In genomic region chr2:188884051-188884450, GRCh38 we compare ENCODE assay signal across 17 cellular contexts.
DNase-seq lines count a peak whose midpoint lies in the region; ATAC-seq and TF ChIP-seq lines count a peak whose summit lies in the region.
"Had no signal": no experiment of that assay in that cellular context is flagged by ENCODE, and none has a peak within 500 bp of the region (broad histone marks: within the 10 kb centered on the region; RNA-seq: fewer than 3 reads in every experiment).

No MANE protein-coding gene starts in this region.

- WGBS in mesenchymal stem cell = 40% methylated on average over 1 of the region's 1 CpG

- no peaks in the 10 kb centered on the region for H3K27me3 Mint-ChIP-seq in HFFc6 (ENCODE audit: insufficient read depth)
- no peaks in the 10 kb centered on the region for H3K27me3 Mint-ChIP-seq in WTC11 (ENCODE audit: low read depth)
- H3K27me3 Mint-ChIP-seq: activated CD4-positive, alpha-beta T cell treated with anti-CD3 and anti-CD28 coated beads for 36 hours; activated naive CD8-positive, alpha-beta T cell; T-helper 17 cell had no signal

- H3K36me3 Mint-ChIP-seq in HFFc6 (ENCODE audit: low read depth) (peaks cover 10% of the 10 kb centered on the region), WTC11 (no peaks in the 10 kb centered on the region; the same call in 1 of the 2 replicates)
- H3K36me3 Mint-ChIP-seq: activated naive CD8-positive, alpha-beta T cell had no signal

- H2AFZ ChIP-seq in mesenchymal stem cell (ENCODE audit: low read depth, low read length) = no peak overlapping the region

- H3K4me3 ChIP-seq in AG04450 (ENCODE audit: low read depth, low read length) = no peak overlapping the region
- H3K4me3 ChIP-seq in astrocyte of the spinal cord (ENCODE audit: low read depth, low read length) = no peak overlapping the region
- no peak overlapping the region for H3K4me3 ChIP-seq in mesenchymal stem cell (ENCODE audit: insufficient read depth in 1 of 2, low read depth in 1 of 2, low read length in 2 of 2)
- H3K4me3 ChIP-seq: left lung had no signal

- H2BK12ac ChIP-seq in mesenchymal stem cell (ENCODE audit: low read length in 2 of 2) = no peak overlapping the region

- POLR2A ChIA-PET in AG04450 (lab: Yijun Ruan, JAX) = interaction anchor here (0.6 to 1.6 kb wide), 2 partner anchors 93 to 1317 kb away, joined by 3 to 4 read pairs; no protein-coding TSS in a partner anchor
- POLR2A ChIA-PET in WTC11 (lab: Charles Lee) = no interaction called here

- H2AK5ac ChIP-seq in mesenchymal stem cell (ENCODE audit: low read length, severe bottlenecking) = no peak overlapping the region

- H2BK120ac ChIP-seq in mesenchymal stem cell (ENCODE audit: low read depth, low read length) = no peak overlapping the region

- no peaks in the 10 kb centered on the region for H3K36me3 ChIP-seq in mesenchymal stem cell (ENCODE audit: control insufficient read depth in 1 of 2, insufficient read depth in 2 of 2, low read depth in 1 of 2, low read length in 2 of 2)
- H3K36me3 ChIP-seq: left lung had no signal

- H3K4me1 Mint-ChIP-seq in HFFc6 (ENCODE audit: low read depth) = peaks cover 10% of the 10 kb centered on the region
- no peaks in the 10 kb centered on the region for H3K4me1 Mint-ChIP-seq in WTC11
- H3K4me1 Mint-ChIP-seq: activated CD4-positive, alpha-beta T cell treated with anti-CD3 and anti-CD28 coated beads for 36 hours; T-helper 17 cell had no signal

- H2BK5ac ChIP-seq in mesenchymal stem cell (ENCODE audit: low read depth, low read length, poor library complexity, severe bottlenecking) = no peak overlapping the region

- peak overlapping the region; percentile 83 for H3K9ac ChIP-seq in mesenchymal stem cell (ENCODE audit: low read length)

- H3K9me3 Mint-ChIP-seq in HFFc6 = peaks cover 7% of the 10 kb centered on the region
- H3K9me3 Mint-ChIP-seq in WTC11 = peaks cover 7% of the 10 kb centered on the region

- TF ChIP-seq CTCF in AG04450 (IDR thresholded peaks at IDR 0.05; ENCODE audit: low read depth, low read length) (no peak), HFFc6 (IDR thresholded peaks at IDR 0.05) (no peak), astrocyte of the spinal cord (IDR thresholded peaks at IDR 0.05; ENCODE audit: low read depth, low read length) (no peak), WTC11 (IDR thresholded peaks at IDR 0.05) (no peak)

- no peak overlapping the region for H2BK15ac ChIP-seq in mesenchymal stem cell (ENCODE audit: low read depth, poor library complexity, severe bottlenecking)

- no peaks in the 10 kb centered on the region for H3K9me3 ChIP-seq in AG04450 (ENCODE audit: control insufficient read depth, insufficient read depth, low read length)
- peaks cover 7% of the 10 kb centered on the region for H3K9me3 ChIP-seq in mesenchymal stem cell (ENCODE audit: control insufficient read depth, low read length)

- no peaks in the 10 kb centered on the region for H3K4me1 ChIP-seq in mesenchymal stem cell (ENCODE audit: control insufficient read depth, insufficient read depth, low read depth, low read length)
- H3K4me1 ChIP-seq: left lung had no signal

- peak; percentile 63 for DNase-seq in AG04450 (ENCODE audit: low read depth, low spot score)
- DNase-seq in HFFc6 = peak; percentile 10
- DNase-seq in astrocyte of the spinal cord (ENCODE audit: low read depth, low spot score) = peak; percentile 74
- peak; percentile 93 for DNase-seq in mesenchymal stem cell
- DNase-seq in WTC11 (ENCODE audit: low spot score) = no peak
- no peak for DNase-seq in stimulated activated CD4-positive, alpha-beta T cell treated with anti-CD3 and anti-CD28 coated beads, Interleukin-12 subunit alpha, Interleukin-12 subunit beta, amount 100 ng/mL, for 4 hours
- DNase-seq: activated CD4-positive, alpha-beta T cell treated with anti-CD3 and anti-CD28 coated beads for 36 hours; COR-L47; left lung; MM.1S; NCI-H2107; NCI-H774; RPMI8226; T-helper 17 cell had no signal

- peak overlapping the region; percentile 44 for H3K4me3 Mint-ChIP-seq in HFFc6
- no peak overlapping the region for H3K4me3 Mint-ChIP-seq in WTC11
- H3K4me3 Mint-ChIP-seq: activated CD4-positive, alpha-beta T cell treated with anti-CD3 and anti-CD28 coated beads for 36 hours; activated naive CD8-positive, alpha-beta T cell; T-helper 17 cell had no signal

- H4K91ac ChIP-seq in mesenchymal stem cell (ENCODE audit: low read length) = no peak overlapping the region

- in situ Hi-C loops in astrocyte of the spinal cord (cut with HindIII; ENCODE audit: low sequenced_read_pairs) = no loop called here

- H3K27ac ChIP-seq in AG04450 (ENCODE audit: low read depth, low read length) (no peak overlapping the region), mesenchymal stem cell (ENCODE audit: low read length, poor library complexity, severe bottlenecking) (no peak overlapping the region)

- H3K18ac ChIP-seq in mesenchymal stem cell (ENCODE audit: low read depth in 1 of 2, low read length in 2 of 2) = no peak overlapping the region

- no peak overlapping the region for H3K4me2 ChIP-seq in mesenchymal stem cell (ENCODE audit: low read length, poor library complexity, severe bottlenecking)

- no peak overlapping the region for H4K8ac ChIP-seq in mesenchymal stem cell (ENCODE audit: low read length)

- ATAC-seq in GM21737 (IDR thresholded peaks at IDR 0.05; ENCODE audit: unreplicated experiment) (no peak), HG03108 (IDR thresholded peaks at IDR 0.05; ENCODE audit: unreplicated experiment) (no peak), WTC11 (no peak)
- ATAC-seq: activated CD4-positive, alpha-beta T cell treated with anti-CD3 and anti-CD28 coated beads for 36 hours; left lung; T-helper 17 cell had no signal

- H3K23ac ChIP-seq in mesenchymal stem cell (ENCODE audit: low read length in 2 of 2) = no peak overlapping the region

- H3K4ac ChIP-seq in mesenchymal stem cell (ENCODE audit: low read depth in 1 of 2, low read length in 2 of 2) = peak overlapping the region in 1 of 2 experiments; percentile 37

- H3K27ac Mint-ChIP-seq in HFFc6 (peak overlapping the region; percentile 60), WTC11 (no peak overlapping the region)
- H3K27ac Mint-ChIP-seq: activated CD4-positive, alpha-beta T cell treated with anti-CD3 and anti-CD28 coated beads for 36 hours; activated naive CD8-positive, alpha-beta T cell; T-helper 17 cell had no signal

- H3K27me3 ChIP-seq in AG04450 (ENCODE audit: control insufficient read depth, insufficient read depth, low read length) = no peaks in the 10 kb centered on the region
- no peaks in the 10 kb centered on the region for H3K27me3 ChIP-seq in mesenchymal stem cell (ENCODE audit: control insufficient read depth in 1 of 2, insufficient read depth in 1 of 2, low read length in 2 of 2)
- H3K27me3 ChIP-seq: left lung had no signal

- CTCF ChIA-PET in AG04450 (lab: Charles Lee) = no interaction called here
- CTCF ChIA-PET in WTC11 (lab: Charles Lee) = no interaction called here

- H3K14ac ChIP-seq in mesenchymal stem cell (ENCODE audit: low read length in 2 of 2) = no peak overlapping the region

- H3K79me1 ChIP-seq in mesenchymal stem cell (replicated peaks; ENCODE audit: low read length, poor library complexity, severe bottlenecking) = no peaks in the 10 kb centered on the region

TF ChIP-seq in WTC11, 78 proteins besides CTCF, POLR2A, EP300 and RAD21 (continues in another document):
- TF ChIP-seq HMGA2 (CRISPR knock-in tag; IDR thresholded peaks at IDR 0.05) (no peak), ATF3 (CRISPR knock-in tag; conservative IDR thresholded peaks at IDR 0.05) (no peak), ARID4B (CRISPR knock-in tag; IDR thresholded peaks at IDR 0.05; ENCODE audit: borderline replicate concordance) (no peak)

Comparison
In these comparisons a context has a peak if more than half of its experiments do, and no peak if none do; other contexts are left out.
1. DNase-seq: peak in AG04450 (single experiment), HFFc6 (single experiment), astrocyte of the spinal cord (single experiment) and mesenchymal stem cell (single experiment); none in WTC11 (single experiment) and stimulated activated CD4-positive, alpha-beta T cell treated with anti-CD3 and anti-CD28 coated beads, Interleukin-12 subunit alpha, Interleukin-12 subunit beta, amount 100 ng/mL, for 4 hours (single experiment).